In genomic region chr19:4453232-4454179, GRCh38 we compare ENCODE assay signal across 17 cellular contexts.
"Had no signal": no experiment of that assay in that cellular context is flagged by ENCODE, and none has a peak within 500 bp of the region (broad histone marks: within the 10 kb centered on the region; RNA-seq: fewer than 3 reads in every experiment).

No MANE protein-coding gene starts in this region.

- H3K4me3 ChIP-seq: gastroesophageal sphincter, hepatocyte, lower lobe of right lung, right atrium auricular region, smooth muscle cell, tibial nerve, vagina had no signal

- ATAC-seq: effector memory CD8-positive, alpha-beta T cell; gastroesophageal sphincter; lower lobe of right lung; stimulated activated memory B cell treated with anti-CD40 and anti-IgM and Interleukin-4, amounts not matched to agents 10 μg/mL and 1 μg/mL and 100 μg/mL, for 72 hours had no signal

- DNase-seq: activated CD4-positive, alpha-beta memory T cell treated with anti-CD3 and anti-CD28 coated beads, Interleukin-2, amount 10 ng/mL, durations not matched to agents 7 days and 5 days; activated CD8-positive, alpha-beta memory T cell treated with anti-CD3 and anti-CD28 coated beads, Interleukin-2, amount 50 U/mL, for 48 hours; activated naive CD4-positive, alpha-beta T cell; effector memory CD8-positive, alpha-beta T cell; lower lobe of right lung; midbrain had no signal

- H3K9me3 ChIP-seq: gastroesophageal sphincter, lower lobe of right lung, neutrophil, right atrium auricular region, tibial nerve, vagina had no signal

- H3K27me3 ChIP-seq: gastroesophageal sphincter, hepatocyte, neutrophil, right atrium auricular region, tibial nerve, vagina had no signal

- H3K27me3 Mint-ChIP-seq: activated CD4-positive, alpha-beta memory T cell treated with anti-CD3 and anti-CD28 coated beads, Interleukin-2, amount 10 ng/mL, durations not matched to agents 7 days and 5 days; central memory CD8-positive, alpha-beta T cell; effector memory CD8-positive, alpha-beta T cell; stimulated activated memory B cell treated with anti-CD40 and anti-IgM and Interleukin-4, amounts not matched to agents 10 μg/mL and 1 μg/mL and 100 μg/mL, for 72 hours had no signal

- H3K4me3 Mint-ChIP-seq: activated CD4-positive, alpha-beta memory T cell treated with anti-CD3 and anti-CD28 coated beads, Interleukin-2, amount 10 ng/mL, durations not matched to agents 7 days and 5 days; activated T-helper 1 cell treated with anti-CD3 and anti-CD28 coated beads, Interleukin-12 subunit alpha, Interleukin-12 subunit beta, Interleukin-2, Interleukin-4 antibody, amounts not matched to agents 30 ng/mL and 10 ng/mL and 1 ng/mL, durations not matched to agents 14 hours and 24 hours and 36 hours; central memory CD8-positive, alpha-beta T cell; effector memory CD8-positive, alpha-beta T cell; stimulated activated memory B cell treated with anti-CD40 and anti-IgM and Interleukin-4, amounts not matched to agents 10 μg/mL and 1 μg/mL and 100 μg/mL, for 72 hours; T-helper 2 cell treated with Interferon-gamma antibody and Interleukin-4, amounts not matched to agents 5 μg/mL and 100 μg/mL, for 36 hours had no signal

- H3K9me3 Mint-ChIP-seq: activated CD4-positive, alpha-beta memory T cell treated with anti-CD3 and anti-CD28 coated beads, Interleukin-2, amount 10 ng/mL, durations not matched to agents 7 days and 5 days; activated T-helper 1 cell treated with anti-CD3 and anti-CD28 coated beads, Interleukin-12 subunit alpha, Interleukin-12 subunit beta, Interleukin-2, Interleukin-4 antibody, amounts not matched to agents 30 ng/mL and 10 ng/mL and 1 ng/mL, durations not matched to agents 14 hours and 24 hours and 36 hours; central memory CD8-positive, alpha-beta T cell; effector memory CD8-positive, alpha-beta T cell; stimulated activated memory B cell treated with anti-CD40 and anti-IgM and Interleukin-4, amounts not matched to agents 10 μg/mL and 1 μg/mL and 100 μg/mL, for 72 hours; T-helper 2 cell treated with Interferon-gamma antibody and Interleukin-4, amounts not matched to agents 5 μg/mL and 100 μg/mL, for 36 hours had no signal

- H3K27ac Mint-ChIP-seq: activated CD4-positive, alpha-beta memory T cell treated with anti-CD3 and anti-CD28 coated beads, Interleukin-2, amount 10 ng/mL, durations not matched to agents 7 days and 5 days; activated T-helper 1 cell treated with anti-CD3 and anti-CD28 coated beads, Interleukin-12 subunit alpha, Interleukin-12 subunit beta, Interleukin-2, Interleukin-4 antibody, amounts not matched to agents 30 ng/mL and 10 ng/mL and 1 ng/mL, durations not matched to agents 14 hours and 24 hours and 36 hours; stimulated activated memory B cell treated with anti-CD40 and anti-IgM and Interleukin-4, amounts not matched to agents 10 μg/mL and 1 μg/mL and 100 μg/mL, for 72 hours; T-helper 2 cell treated with Interferon-gamma antibody and Interleukin-4, amounts not matched to agents 5 μg/mL and 100 μg/mL, for 36 hours had no signal

- H3K27ac ChIP-seq: hepatocyte, lower lobe of right lung, neutrophil had no signal
